ENCODE assay signal across 26 cellular contexts in the genomic region with DNA sequence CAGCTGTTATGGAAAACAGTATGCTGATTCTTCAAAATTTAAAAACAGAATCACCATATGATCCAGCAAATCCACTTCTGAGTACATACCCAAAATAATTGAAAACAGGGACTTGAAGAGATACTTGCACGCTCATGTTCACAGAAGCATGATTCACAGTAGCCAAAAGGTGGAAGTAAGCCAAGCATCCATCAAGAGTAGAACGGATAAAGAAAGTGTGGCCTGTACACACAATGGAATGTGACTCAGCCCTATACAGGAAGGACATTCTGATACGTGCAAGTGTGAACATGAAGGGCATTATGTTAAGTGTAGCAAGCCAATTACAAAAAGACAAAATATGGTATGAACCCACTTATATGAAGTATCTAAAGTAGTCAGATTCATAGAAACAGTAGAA.
DNase-seq lines count a peak whose midpoint lies in the region; ATAC-seq, FAIRE-seq and TF ChIP-seq lines count a peak whose summit lies in the region.
"Had no signal": no experiment of that assay in that cellular context is flagged by ENCODE, and none has a peak within 500 bp of the region (broad histone marks: within the 10 kb centered on the region; RNA-seq: fewer than 3 reads in every experiment).

No MANE protein-coding gene starts in this region.

- peaks cover 0 to 8% (median 0%) of the 10 kb centered on the region in 6 donors for H3K9me3 Mint-ChIP-seq in immature natural killer cell
- H3K9me3 Mint-ChIP-seq: activated naive CD4-positive, alpha-beta T cell treated with anti-CD3 and anti-CD28 coated beads, Interleukin-2, amount 10 ng/mL, durations not matched to agents 7 days and 5 days had no signal

- DNase-seq in AG10803 (ENCODE audit: low read depth) = peak; percentile 35
- peak; percentile 8 for DNase-seq in MG63
- peak; percentile 36 for DNase-seq in choroid plexus epithelial cell (ENCODE audit: low read depth)
- DNase-seq in foreskin keratinocyte = peak; percentile 97 to 98
- DNase-seq in upper lobe of left lung = no peak
- DNase-seq in HuH-7 (ENCODE audit: low spot score) = no peak
- DNase-seq in immature natural killer cell = no peak
- DNase-seq in urothelium cell line (ENCODE audit: low spot score) = no peak
- DNase-seq: activated CD4-positive, alpha-beta T cell treated with anti-CD3 and anti-CD28 coated beads for 4 hours; activated naive CD4-positive, alpha-beta T cell treated with anti-CD3 and anti-CD28 coated beads, Interleukin-2, amount 10 ng/mL, durations not matched to agents 7 days and 5 days; C1 segment of cervical spinal cord; effector CD4-positive, alpha-beta T cell; heart left ventricle; left lung; natural killer cell; NCI-H1048; NCI-H187; retina; Right ventricle myocardium superior; stimulated activated naive CD8-positive, alpha-beta T cell treated with anti-CD3 and anti-CD28 coated beads, Interleukin-15, amount 100 ng/mL, for 72 hours; transverse colon had no signal

- no peak overlapping the region for H3K4me3 ChIP-seq in AG10803 (ENCODE audit: low read length)
- H3K4me3 ChIP-seq in MG63 = no peak overlapping the region
- no peak overlapping the region for H3K4me3 ChIP-seq in choroid plexus epithelial cell (ENCODE audit: low read depth, low read length)
- no peak overlapping the region for H3K4me3 ChIP-seq in upper lobe of left lung
- H3K4me3 ChIP-seq: A549, esophagus muscularis mucosa, heart left ventricle, left lung, transverse colon had no signal

- 50 to 68% methylated on average over 3 of the region's 3 CpGs for WGBS in upper lobe of left lung, 2 donors

- peaks cover 23% of the 10 kb centered on the region for H3K4me1 ChIP-seq in foreskin keratinocyte
- H3K4me1 ChIP-seq in upper lobe of left lung = no peaks in the 10 kb centered on the region
- H3K4me1 ChIP-seq: A549, esophagus muscularis mucosa, heart left ventricle, left lung, transverse colon had no signal

- TF ChIP-seq CTCF in AG10803 (conservative IDR thresholded peaks at IDR 0.05; ENCODE audit: low read length) (no peak), choroid plexus epithelial cell (conservative IDR thresholded peaks at IDR 0.05; ENCODE audit: low read depth, low read length) (no peak), foreskin keratinocyte (conservative IDR thresholded peaks at IDR 0.05) (no peak), upper lobe of left lung (IDR thresholded peaks at IDR 0.05) (no peak)

- no peak overlapping the region for H3K4me3 Mint-ChIP-seq in immature natural killer cell
- H3K4me3 Mint-ChIP-seq: activated naive CD4-positive, alpha-beta T cell treated with anti-CD3 and anti-CD28 coated beads, Interleukin-2, amount 10 ng/mL, durations not matched to agents 7 days and 5 days; mesothelial cell of epicardium; natural killer cell; stimulated activated naive CD8-positive, alpha-beta T cell treated with anti-CD3 and anti-CD28 coated beads, Interleukin-15, amount 100 ng/mL, for 72 hours had no signal

- H3K9me3 ChIP-seq in MG63 (no peaks in the 10 kb centered on the region), upper lobe of left lung (no peaks in the 10 kb centered on the region)
- H3K9me3 ChIP-seq: A549, esophagus muscularis mucosa, left lung, transverse colon had no signal

- H3K27ac ChIP-seq in foreskin keratinocyte (peak overlapping the region; percentile 51), upper lobe of left lung (no peak overlapping the region)
- H3K27ac ChIP-seq: A549, esophagus muscularis mucosa, heart left ventricle, KMS-11, left lung, transverse colon had no signal

- no peak overlapping the region for H3K27ac Mint-ChIP-seq in immature natural killer cell
- H3K27ac Mint-ChIP-seq: activated naive CD4-positive, alpha-beta T cell treated with anti-CD3 and anti-CD28 coated beads, Interleukin-2, amount 10 ng/mL, durations not matched to agents 7 days and 5 days; mesothelial cell of epicardium; natural killer cell; stimulated activated naive CD8-positive, alpha-beta T cell treated with anti-CD3 and anti-CD28 coated beads, Interleukin-15, amount 100 ng/mL, for 72 hours had no signal

- no peak for FAIRE-seq in urothelium cell line (lab: Jason Lieb, UNC)
- FAIRE-seq: A549 had no signal

- no peaks in the 10 kb centered on the region for H3K27me3 ChIP-seq in MG63
- no peaks in the 10 kb centered on the region for H3K27me3 ChIP-seq in foreskin keratinocyte
- no peaks in the 10 kb centered on the region for H3K27me3 ChIP-seq in upper lobe of left lung
- H3K27me3 ChIP-seq: esophagus muscularis mucosa, heart left ventricle, left lung, transverse colon had no signal

- ATAC-seq in foreskin keratinocyte = peak; percentile 98
- no peak for ATAC-seq in upper lobe of left lung (ENCODE audit: low FRiP score in 2 of 2)
- ATAC-seq: A549; HCT116; left lung; natural killer cell; stimulated activated naive CD8-positive, alpha-beta T cell treated with anti-CD3 and anti-CD28 coated beads, Interleukin-15, amount 100 ng/mL, for 72 hours had no signal

- no peaks in the 10 kb centered on the region for H3K36me3 Mint-ChIP-seq in immature natural killer cell
- H3K36me3 Mint-ChIP-seq: activated naive CD4-positive, alpha-beta T cell treated with anti-CD3 and anti-CD28 coated beads, Interleukin-2, amount 10 ng/mL, durations not matched to agents 7 days and 5 days; natural killer cell had no signal

- peaks cover 0 to 4% (median 0%) of the 10 kb centered on the region in 3 donors for H3K27me3 Mint-ChIP-seq in immature natural killer cell (ENCODE audit: low read depth in 3 of 3)
- H3K27me3 Mint-ChIP-seq: activated naive CD4-positive, alpha-beta T cell treated with anti-CD3 and anti-CD28 coated beads, Interleukin-2, amount 10 ng/mL, durations not matched to agents 7 days and 5 days; stimulated activated naive CD8-positive, alpha-beta T cell treated with anti-CD3 and anti-CD28 coated beads, Interleukin-15, amount 100 ng/mL, for 72 hours had no signal

- no peaks in the 10 kb centered on the region for H3K4me1 Mint-ChIP-seq in immature natural killer cell
- H3K4me1 Mint-ChIP-seq: activated naive CD4-positive, alpha-beta T cell treated with anti-CD3 and anti-CD28 coated beads, Interleukin-2, amount 10 ng/mL, durations not matched to agents 7 days and 5 days; natural killer cell; stimulated activated naive CD8-positive, alpha-beta T cell treated with anti-CD3 and anti-CD28 coated beads, Interleukin-15, amount 100 ng/mL, for 72 hours had no signal

- TF ChIP-seq POLR2A in upper lobe of left lung (IDR thresholded peaks at IDR 0.05) = no peak

- no peaks in the 10 kb centered on the region for H3K36me3 ChIP-seq in MG63
- H3K36me3 ChIP-seq in upper lobe of left lung = no peaks in the 10 kb centered on the region
- H3K36me3 ChIP-seq: esophagus muscularis mucosa, heart left ventricle, left lung, transverse colon had no signal

- TF ChIP-seq EP300 in upper lobe of left lung (IDR thresholded peaks at IDR 0.05) = no peak

Comparison
In these comparisons a context has a peak if more than half of its experiments do, and no peak if none do; other contexts are left out.
1. DNase-seq: peak in AG10803 (single experiment), MG63 (single experiment), choroid plexus epithelial cell (single experiment) and foreskin keratinocyte (2 of 2); none in upper lobe of left lung (0 of 2), HuH-7 (single experiment), immature natural killer cell (0 of 3) and urothelium cell line (single experiment).